ENCODE assay signal across 13 cellular contexts in the genomic region with DNA sequence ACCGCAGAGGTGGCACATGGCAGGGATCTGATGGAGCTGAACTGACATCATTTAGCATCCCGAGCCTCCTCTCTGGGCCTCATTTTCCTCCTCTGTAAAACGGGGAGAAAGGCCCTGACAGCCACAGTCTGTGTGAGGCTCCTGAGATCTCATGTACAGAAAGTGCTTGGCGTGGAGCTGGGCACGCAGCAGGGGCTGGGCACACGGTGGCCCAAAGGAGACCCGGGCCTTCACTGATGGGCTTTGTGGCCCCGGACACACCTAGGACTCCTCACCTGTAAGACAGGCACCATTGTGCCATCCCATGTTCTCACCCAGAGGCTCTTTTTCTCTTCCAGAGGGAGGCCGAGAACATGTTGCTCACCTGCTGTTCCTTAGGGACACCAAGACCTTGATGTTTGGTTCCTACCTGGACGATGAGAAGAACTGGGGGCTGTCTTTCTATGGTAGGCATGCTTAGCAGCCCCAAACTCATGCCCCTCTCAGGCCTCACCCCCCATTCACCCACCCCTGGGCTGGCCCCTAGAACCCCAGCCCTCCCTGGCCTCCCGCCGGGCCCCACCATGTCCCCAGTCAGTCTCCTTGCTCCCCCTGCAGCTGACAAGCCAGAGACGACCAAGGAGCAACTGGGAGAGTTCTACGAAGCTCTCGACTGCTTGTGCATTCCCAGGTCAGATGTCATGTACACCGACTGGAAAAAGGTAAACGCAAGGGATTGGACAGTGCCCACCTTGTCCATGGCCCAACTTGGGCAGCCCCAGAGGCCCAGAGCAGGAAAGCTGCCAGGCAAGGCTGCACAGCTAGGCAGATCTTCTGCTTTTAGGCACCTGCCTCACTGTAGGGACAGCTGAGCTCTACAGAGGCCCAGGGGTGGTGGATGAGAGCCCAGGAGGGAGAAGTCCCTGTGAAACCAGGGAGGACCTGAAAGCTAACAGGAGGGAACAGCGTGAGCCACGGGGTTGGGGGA. TPM values are rescaled to one million over a fixed set of nuclear protein-coding genes. Genes with fewer than 3 reads are reported as not detected.
DNase-seq lines count a peak whose midpoint lies in the region; ATAC-seq, FAIRE-seq and TF ChIP-seq lines count a peak whose summit lies in the region.
"Not testable (repeated sequence)": the region's sequence is repeated elsewhere in the genome, so short reads cannot be mapped to it uniquely, and the experiment has no call there.
"Had no signal": no experiment of that assay in that cellular context is flagged by ENCODE, and none has a peak within 500 bp of the region (broad histone marks: within the 10 kb centered on the region; RNA-seq: fewer than 3 reads in every experiment).

No MANE protein-coding gene starts in this region.

- H3K36me3 Mint-ChIP-seq in activated CD4-positive, alpha-beta T cell treated with anti-CD3 and anti-CD28 coated beads, Interleukin-2, amount 10 ng/mL, durations not matched to agents 24 days and 14 days (ENCODE audit: low read depth): peaks cover 22% of the 10 kb centered on the region
- H3K36me3 Mint-ChIP-seq in activated naive CD4-positive, alpha-beta T cell treated with anti-CD3 and anti-CD28 coated beads, Interleukin-2, amount 10 ng/mL, durations not matched to agents 7 days and 5 days: peaks cover 18% of the 10 kb centered on the region
- peaks cover 0 to 17% (median 4%) of the 10 kb centered on the region in 3 donors for H3K36me3 Mint-ChIP-seq in naive thymus-derived CD8-positive, alpha-beta T cell

- not testable (repeated sequence) for H2AFZ ChIP-seq in DND-41 (ENCODE audit: low read depth, low read length); K562 (ENCODE audit: low read depth, low read length)

- H3K36me3 ChIP-seq in DND-41 (ENCODE audit: insufficient read depth, low read length): peaks cover 20% of the 10 kb centered on the region
- not testable (repeated sequence) for H3K36me3 ChIP-seq in K562 (ENCODE audit: control insufficient read depth, insufficient read depth, low read length)

- not testable (repeated sequence) for TF ChIP-seq CTCF in A549 (IDR thresholded peaks at IDR 0.05); DND-41 (IDR thresholded peaks at IDR 0.05; ENCODE audit: borderline replicate concordance, extremely low read depth, low read length, poor library complexity, severe bottlenecking); K562 (IDR thresholded peaks at IDR 0.05 in 2 of 3, conservative IDR thresholded peaks at IDR 0.05 in 1 of 3; ENCODE audit: insufficient read depth in 2 of 3, low read depth in 1 of 3, low read length in 3 of 3)

- POLR2A ChIA-PET in A549 (lab: Yijun Ruan, JAX): not testable (repeated sequence)
- POLR2A ChIA-PET in K562 (lab: Yijun Ruan, JAX): interaction anchor here (0.6 kb wide), 2 partner anchors 130 to 325 kb away, joined by 3 to 4 read pairs; no protein-coding TSS in a partner anchor
- POLR2A ChIA-PET in naive thymus-derived CD8-positive, alpha-beta T cell (lab: Charles Lee): interaction anchor here (0.5 to 2.1 kb wide), 5 partner anchors 9 to 65 kb away, joined by 3 to 7 read pairs (median 3); partner anchors contain the start of gene AKNA

- not testable (repeated sequence) for TF ChIP-seq RAD21 in A549 (conservative IDR thresholded peaks at IDR 0.05 in 1 of 2, IDR thresholded peaks at IDR 0.05 in 1 of 2); K562 (CRISPR knock-in tag; conservative IDR thresholded peaks at IDR 0.05 in 1 of 2, IDR thresholded peaks at IDR 0.05 in 1 of 2)

- ATAC-seq in A549 (peak; percentile 5 to 25; a peak in 4 of 6 replicates), DND-41 (ENCODE audit: insufficient read depth, low read depth) (peak; percentile 31; the same call in 2 of the 3 replicates)
- ATAC-seq in K562: not testable (repeated sequence)
- ATAC-seq in naive thymus-derived CD8-positive, alpha-beta T cell: peak; percentile 4 to 9
- ATAC-seq in stimulated activated naive CD8-positive, alpha-beta T cell treated with anti-CD3 and anti-CD28 coated beads, Interleukin-15, amount 100 ng/mL, for 72 hours: peak; percentile 27

- not testable (repeated sequence) for H3K4me1 Mint-ChIP-seq in activated CD4-positive, alpha-beta T cell treated with anti-CD3 and anti-CD28 coated beads, Interleukin-2, amount 10 ng/mL, durations not matched to agents 24 days and 14 days; activated naive CD4-positive, alpha-beta T cell treated with anti-CD3 and anti-CD28 coated beads, Interleukin-2, amount 10 ng/mL, durations not matched to agents 7 days and 5 days
- peaks cover 12 to 21% (median 17%) of the 10 kb centered on the region in 4 donors for H3K4me1 Mint-ChIP-seq in naive thymus-derived CD8-positive, alpha-beta T cell
- peaks cover 34% of the 10 kb centered on the region for H3K4me1 Mint-ChIP-seq in stimulated activated naive CD8-positive, alpha-beta T cell treated with anti-CD3 and anti-CD28 coated beads, Interleukin-15, amount 100 ng/mL, for 72 hours

- H3K4me3 Mint-ChIP-seq in activated CD4-positive, alpha-beta T cell treated with anti-CD3 and anti-CD28 coated beads, Interleukin-2, amount 10 ng/mL, durations not matched to agents 24 days and 14 days; activated naive CD4-positive, alpha-beta T cell treated with anti-CD3 and anti-CD28 coated beads, Interleukin-2, amount 10 ng/mL, durations not matched to agents 7 days and 5 days: not testable (repeated sequence)
- peak overlapping the region in 2 of 10 donors; percentile 54 to 65 for H3K4me3 Mint-ChIP-seq in naive thymus-derived CD8-positive, alpha-beta T cell
- H3K4me3 Mint-ChIP-seq in stimulated activated naive CD8-positive, alpha-beta T cell treated with anti-CD3 and anti-CD28 coated beads, Interleukin-15, amount 100 ng/mL, for 72 hours: peak overlapping the region in 1 of 2 donors; percentile 13

- H3K9me3 Mint-ChIP-seq in activated CD4-positive, alpha-beta T cell treated with anti-CD3 and anti-CD28 coated beads, Interleukin-2, amount 10 ng/mL, durations not matched to agents 24 days and 14 days; activated naive CD4-positive, alpha-beta T cell treated with anti-CD3 and anti-CD28 coated beads, Interleukin-2, amount 10 ng/mL, durations not matched to agents 7 days and 5 days; naive thymus-derived CD8-positive, alpha-beta T cell; stimulated activated naive CD8-positive, alpha-beta T cell treated with anti-CD3 and anti-CD28 coated beads, Interleukin-15, amount 100 ng/mL, for 72 hours: not testable (repeated sequence)

- 74% methylated on average over 12 of the region's 19 CpGs for WGBS in A549 (ENCODE audit: missing lambda C conversion rate)
- WGBS in K562 (ENCODE audit: insufficient coverage, low coverage, missing lambda C conversion rate): 5% methylated on average over 14 of the region's 19 CpGs

- TF ChIP-seq POLR2A in A549 (IDR thresholded peaks at IDR 0.05; ENCODE audit: low read length); K562 (conservative IDR thresholded peaks at IDR 0.05): not testable (repeated sequence)

- H3K4me2 ChIP-seq in A549; DND-41 (ENCODE audit: insufficient read depth, low read length); K562 (ENCODE audit: insufficient read depth, low read length): not testable (repeated sequence)

- H3K27me3 Mint-ChIP-seq in activated CD4-positive, alpha-beta T cell treated with anti-CD3 and anti-CD28 coated beads, Interleukin-2, amount 10 ng/mL, durations not matched to agents 24 days and 14 days; naive thymus-derived CD8-positive, alpha-beta T cell; stimulated activated naive CD8-positive, alpha-beta T cell treated with anti-CD3 and anti-CD28 coated beads, Interleukin-15, amount 100 ng/mL, for 72 hours: not testable (repeated sequence)
- H3K27me3 Mint-ChIP-seq in activated naive CD4-positive, alpha-beta T cell treated with anti-CD3 and anti-CD28 coated beads, Interleukin-2, amount 10 ng/mL, durations not matched to agents 7 days and 5 days: peaks cover 12% of the 10 kb centered on the region

- H3K9me3 ChIP-seq in A549; DND-41 (ENCODE audit: insufficient read depth, low read length, severe bottlenecking); K562 (replicated peaks; ENCODE audit: control insufficient read depth, insufficient read depth, low read depth, low read length): not testable (repeated sequence)

- BruUV-seq in K562 (replicated peaks; lab: Mats Ljungman, UMichigan): not testable (repeated sequence)

- not testable (repeated sequence) for H3K27me3 ChIP-seq in DND-41 (ENCODE audit: insufficient read depth, low read length, poor library complexity)
- peaks cover 18 to 38% of the 10 kb centered on the region in 2 experiments; a peak in 4 of 5 replicates for H3K27me3 ChIP-seq in K562 (ENCODE audit: control insufficient read depth in 2 of 2, insufficient read depth in 2 of 2, low read length in 2 of 2)

- FAIRE-seq in A549 (lab: Jason Lieb, UNC); K562 (lab: Jason Lieb, UNC): not testable (repeated sequence)

- H4K20me1 ChIP-seq in DND-41 (ENCODE audit: insufficient read depth, low read length); K562 (replicated peaks; ENCODE audit: control insufficient read depth, insufficient read depth, low read length): not testable (repeated sequence)

- H3K9ac ChIP-seq in DND-41 (ENCODE audit: low read depth, low read length); K562 (ENCODE audit: insufficient read depth in 1 of 2, low read depth in 2 of 2, low read length in 2 of 2): not testable (repeated sequence)

- H3K9me1 ChIP-seq in K562 (ENCODE audit: control insufficient read depth, insufficient read depth, low read length): not testable (repeated sequence)

- H3K4me3 ChIP-seq in A549; DND-41 (ENCODE audit: low read depth in 1 of 2, low read length in 2 of 2); K562: not testable (repeated sequence)

- TF ChIP-seq EP300 in A549 (IDR thresholded peaks at IDR 0.05); K562 (IDR thresholded peaks at IDR 0.05; ENCODE audit: low read length): not testable (repeated sequence)

- not testable (repeated sequence) for H3K4me1 ChIP-seq in A549; DND-41 (ENCODE audit: insufficient read depth, low read length); K562 (replicated peaks in 1 of 2; ENCODE audit: control insufficient read depth in 2 of 2, insufficient read depth in 2 of 2, low read length in 2 of 2)

- CTCF ChIA-PET in A549 (lab: Yijun Ruan, JAX); activated naive CD4-positive, alpha-beta T cell treated with anti-CD3 and anti-CD28 coated beads, Interleukin-2, amount 10 ng/mL, durations not matched to agents 7 days and 5 days (lab: Charles Lee); K562 (lab: Yijun Ruan, JAX; ENCODE audit: low intra/inter-chr PET ratio): not testable (repeated sequence)

- H3K27ac ChIP-seq in A549; DND-41 (ENCODE audit: low read length); K562 (ENCODE audit: extremely low read depth, low read depth, low read length): not testable (repeated sequence)

- DNase-seq in A549 (ENCODE audit: low read depth in 1 of 2, low spot score in 1 of 2); DND-41; activated naive CD4-positive, alpha-beta T cell treated with anti-CD3 and anti-CD28 coated beads, Interleukin-2, amount 10 ng/mL, durations not matched to agents 7 days and 5 days; K562 (ENCODE audit: extremely low read depth in 1 of 4, low spot score in 3 of 4); stimulated activated naive CD8-positive, alpha-beta T cell treated with anti-CD3 and anti-CD28 coated beads, Interleukin-15, amount 100 ng/mL, for 72 hours: not testable (repeated sequence)
- DNase-seq in activated CD4-positive, alpha-beta T cell treated with anti-CD3 and anti-CD28 coated beads, Interleukin-2, amount 10 ng/mL, durations not matched to agents 24 days and 14 days: peak; percentile 62
- DNase-seq in islet precursor cell: peak; percentile 29
- DNase-seq in naive thymus-derived CD8-positive, alpha-beta T cell: peak in 2 of 10 donors; percentile 21 to 52

- intact Hi-C loops in activated CD4-positive, alpha-beta T cell treated with anti-CD3 and anti-CD28 coated beads, Interleukin-2, amount 10 ng/mL, durations not matched to agents 24 days and 14 days (cut with micrococcal nuclease); K562 (cut with micrococcal nuclease): not testable (repeated sequence)

- not testable (repeated sequence) for H3K79me2 ChIP-seq in DND-41 (ENCODE audit: insufficient read depth, low read length); K562 (ENCODE audit: control insufficient read depth, insufficient read depth, low read length)

- in situ Hi-C loops in K562 (cut with MboI): not testable (repeated sequence)

- peak overlapping the region; percentile 48 for H3K27ac Mint-ChIP-seq in activated CD4-positive, alpha-beta T cell treated with anti-CD3 and anti-CD28 coated beads, Interleukin-2, amount 10 ng/mL, durations not matched to agents 24 days and 14 days
- peak overlapping the region; percentile 69 for H3K27ac Mint-ChIP-seq in activated naive CD4-positive, alpha-beta T cell treated with anti-CD3 and anti-CD28 coated beads, Interleukin-2, amount 10 ng/mL, durations not matched to agents 7 days and 5 days
- peak overlapping the region; percentile 39 to 86 (median 80) for H3K27ac Mint-ChIP-seq in naive thymus-derived CD8-positive, alpha-beta T cell
- H3K27ac Mint-ChIP-seq in stimulated activated naive CD8-positive, alpha-beta T cell treated with anti-CD3 and anti-CD28 coated beads, Interleukin-15, amount 100 ng/mL, for 72 hours: peak overlapping the region; percentile 84 to 92

RNA-seq across cellular contexts. Expression of gene ORM2, which starts 1.8 kb away (rescaled TPM):
- polyA plus RNA-seq in A549 (2011; rRNA removed) (0.10 and 0.16 TPM in 2 replicates), A549 (2017; fragmentation: RNase III; extraction: RNeasy Plus Mini Kit Qiagen cat#74134 plus additional on column Dnase treatment) (not detected in 3 replicates), K562 (2011; rRNA removed) (not detected in 2 replicates), K562 (2014; fragmentation: Illumina TruSeq; extraction: Trizol) (not detected in 2 replicates), K562 (2014; fragmentation: Nextera tagmentation; extraction: Ambion mirVana) (not detected), K562 (2014; rRNA removed) (not detected in 2 replicates)
- polyA plus RNA-seq in A549 (2012; cell fraction: cytosol; rRNA removed): not detected in 2 replicates
- not detected in 2 replicates for polyA plus RNA-seq in A549 (2012; cell fraction: nucleus; rRNA removed)
- polyA minus RNA-seq in A549 (2011; rRNA and poly(A)+ RNA removed): not detected in 2 replicates
- total RNA-seq in activated CD4-positive, alpha-beta T cell treated with anti-CD3 and anti-CD28 coated beads, Interleukin-2, amount 10 ng/mL, durations not matched to agents 24 days and 14 days: not detected in 2 replicates
- not detected in 2 replicates for total RNA-seq in K562 (2011; cell fraction: chromatin; rRNA removed; ENCODE audit: low replicate concordance)
- total RNA-seq in K562 (2011; cell fraction: nucleolus; rRNA removed): not detected in 2 replicates
- not detected in 2 replicates for total RNA-seq in K562 (2011; cell fraction: nucleoplasm; rRNA removed)
- total RNA-seq in K562 (2014; rRNA removed) (not detected in 2 replicates), K562 (2014; rRNA removed; fragmentation: Illumina TruSeq; extraction: Trizol) (not detected in 2 replicates), K562 (2015; rRNA removed; fragmentation: Illumina TruSeq; extraction: Trizol) (not detected in 2 replicates), K562 (2021) (0.98 and 1.5 TPM in 2 replicates)
- not detected in 2 replicates for polyA plus RNA-seq in K562 (2011; cell fraction: cytosol; rRNA removed)
- not detected in 2 replicates for polyA plus RNA-seq in K562 (2011; cell fraction: nucleus; rRNA removed)
- not detected in 2 replicates for polyA plus RNA-seq in K562 (2012)
- polyA minus RNA-seq in K562 (2011; rRNA and poly(A)+ RNA removed): not detected in 2 replicates
- 2.5 TPM in 1 of 2 replicates, not detected in the other for polyA minus RNA-seq in K562 (2011; cell fraction: cytosol; rRNA and poly(A)+ RNA removed)
- polyA minus RNA-seq in K562 (2011; cell fraction: nucleus; rRNA and poly(A)+ RNA removed): not detected in 2 replicates
- not detected for total RNA-seq in naive thymus-derived CD8-positive, alpha-beta T cell
- polyA plus RNA-seq in naive thymus-derived CD8-positive, alpha-beta T cell: not detected
- total RNA-seq: HT1080, LHCN-M2, PC-3 had no signal
- polyA plus RNA-seq: AG04450 had no signal

RNA-seq across cellular contexts. Expression of gene ORM1, which starts 8.6 kb away (rescaled TPM):
- 0.19 and 0.22 TPM in 2 replicates for polyA plus RNA-seq in A549 (2011; rRNA removed)
- polyA plus RNA-seq in A549 (2012; cell fraction: cytosol; rRNA removed): 0.14 TPM in 1 of 2 replicates, not detected in the other
- not detected in 2 replicates for polyA plus RNA-seq in A549 (2012; cell fraction: nucleus; rRNA removed)
- 0.12 TPM in 1 of 3 replicates, not detected in the others for polyA plus RNA-seq in A549 (2017; fragmentation: RNase III; extraction: RNeasy Plus Mini Kit Qiagen cat#74134 plus additional on column Dnase treatment)
- polyA minus RNA-seq in A549 (2011; rRNA and poly(A)+ RNA removed): 0.37 TPM in 1 of 2 replicates, not detected in the other
- total RNA-seq in activated CD4-positive, alpha-beta T cell treated with anti-CD3 and anti-CD28 coated beads, Interleukin-2, amount 10 ng/mL, durations not matched to agents 24 days and 14 days: not detected in 2 replicates
- total RNA-seq in K562 (2011; cell fraction: chromatin; rRNA removed; ENCODE audit: low replicate concordance): not detected in 2 replicates
- total RNA-seq in K562 (2011; cell fraction: nucleolus; rRNA removed): not detected in 2 replicates
- not detected in 2 replicates for total RNA-seq in K562 (2011; cell fraction: nucleoplasm; rRNA removed)
- total RNA-seq in K562 (2014; rRNA removed): not detected in 2 replicates
- total RNA-seq in K562 (2014; rRNA removed; fragmentation: Illumina TruSeq; extraction: Trizol): not detected in 2 replicates
- not detected in 2 replicates for total RNA-seq in K562 (2015; rRNA removed; fragmentation: Illumina TruSeq; extraction: Trizol)
- 2.9 and 3.4 TPM in 2 replicates for total RNA-seq in K562 (2021)
- not detected in 2 replicates for polyA plus RNA-seq in K562 (2011; rRNA removed)
- polyA plus RNA-seq in K562 (2011; cell fraction: cytosol; rRNA removed): not detected in 2 replicates
- polyA plus RNA-seq in K562 (2011; cell fraction: nucleus; rRNA removed): not detected in 2 replicates
- polyA plus RNA-seq in K562 (2012): not detected in 2 replicates
- not detected in 2 replicates for polyA plus RNA-seq in K562 (2014; fragmentation: Illumina TruSeq; extraction: Trizol)
- polyA plus RNA-seq in K562 (2014; fragmentation: Nextera tagmentation; extraction: Ambion mirVana): not detected
- not detected in 2 replicates for polyA plus RNA-seq in K562 (2014; rRNA removed)
- not detected in 2 replicates for polyA minus RNA-seq in K562 (2011; rRNA and poly(A)+ RNA removed)
- not detected in 2 replicates for polyA minus RNA-seq in K562 (2011; cell fraction: cytosol; rRNA and poly(A)+ RNA removed)
- not detected in 2 replicates for polyA minus RNA-seq in K562 (2011; cell fraction: nucleus; rRNA and poly(A)+ RNA removed)
- total RNA-seq in naive thymus-derived CD8-positive, alpha-beta T cell: not detected
- not detected for polyA plus RNA-seq in naive thymus-derived CD8-positive, alpha-beta T cell
- total RNA-seq: GM23338, HT1080, LHCN-M2, PC-3 had no signal
- polyA plus RNA-seq: GM23338 had no signal

RNA-seq across cellular contexts. Expression of gene AKNA, which starts 56.3 kb away (rescaled TPM):
- polyA plus RNA-seq in A549 (2011; rRNA removed) (4.4 and 4.6 TPM in 2 replicates), A549 (2017; fragmentation: RNase III; extraction: RNeasy Plus Mini Kit Qiagen cat#74134 plus additional on column Dnase treatment) (2.7 to 3.2 TPM (median 3.0 TPM) in 3 replicates), K562 (2011; rRNA removed) (1.4 and 3.4 TPM in 2 replicates), K562 (2014; fragmentation: Illumina TruSeq; extraction: Trizol) (11.1 and 14.0 TPM in 2 replicates), K562 (2014; fragmentation: Nextera tagmentation; extraction: Ambion mirVana) (under 1 TPM; 0.29 to 0.37 TPM), K562 (2014; rRNA removed) (6.5 and 6.7 TPM in 2 replicates)
- 2.8 and 7.5 TPM in 2 replicates for polyA plus RNA-seq in A549 (2012; cell fraction: cytosol; rRNA removed)
- polyA plus RNA-seq in A549 (2012; cell fraction: nucleus; rRNA removed): 6.7 and 9.3 TPM in 2 replicates
- 7.3 and 12.1 TPM in 2 replicates for polyA minus RNA-seq in A549 (2011; rRNA and poly(A)+ RNA removed)
- 149 and 150 TPM in 2 replicates for total RNA-seq in activated CD4-positive, alpha-beta T cell treated with anti-CD3 and anti-CD28 coated beads, Interleukin-2, amount 10 ng/mL, durations not matched to agents 24 days and 14 days
- total RNA-seq in K562 (2011; cell fraction: chromatin; rRNA removed; ENCODE audit: low replicate concordance): 30.2 and 45.5 TPM in 2 replicates
- total RNA-seq in K562 (2011; cell fraction: nucleolus; rRNA removed): 25.4 and 26.7 TPM in 2 replicates
- total RNA-seq in K562 (2011; cell fraction: nucleoplasm; rRNA removed): 26.6 and 27.0 TPM in 2 replicates
- total RNA-seq in K562 (2014; rRNA removed) (5.3 and 8.1 TPM in 2 replicates), K562 (2014; rRNA removed; fragmentation: Illumina TruSeq; extraction: Trizol) (3.7 and 3.9 TPM in 2 replicates), K562 (2015; rRNA removed; fragmentation: Illumina TruSeq; extraction: Trizol) (2.6 and 2.7 TPM in 2 replicates), K562 (2021) (16.9 and 20.5 TPM in 2 replicates)
- polyA plus RNA-seq in K562 (2011; cell fraction: cytosol; rRNA removed): 2.0 and 2.3 TPM in 2 replicates
- 8.0 and 8.2 TPM in 2 replicates for polyA plus RNA-seq in K562 (2011; cell fraction: nucleus; rRNA removed)
- polyA plus RNA-seq in K562 (2012): 5.2 and 92.5 TPM in 2 replicates
- 3.1 and 3.8 TPM in 2 replicates for polyA minus RNA-seq in K562 (2011; rRNA and poly(A)+ RNA removed)
- 1.9 and 4.6 TPM in 2 replicates for polyA minus RNA-seq in K562 (2011; cell fraction: cytosol; rRNA and poly(A)+ RNA removed)
- 6.1 and 8.6 TPM in 2 replicates for polyA minus RNA-seq in K562 (2011; cell fraction: nucleus; rRNA and poly(A)+ RNA removed)
- total RNA-seq in naive thymus-derived CD8-positive, alpha-beta T cell: 100 to 1,000 TPM; 425 to 430 TPM
- polyA plus RNA-seq in naive thymus-derived CD8-positive, alpha-beta T cell: 10 to 100 TPM; 12.7 to 31.6 (median 21.3) TPM
